Comparison of ENCODE assay signal across 8 cellular contexts in the genomic region with DNA sequence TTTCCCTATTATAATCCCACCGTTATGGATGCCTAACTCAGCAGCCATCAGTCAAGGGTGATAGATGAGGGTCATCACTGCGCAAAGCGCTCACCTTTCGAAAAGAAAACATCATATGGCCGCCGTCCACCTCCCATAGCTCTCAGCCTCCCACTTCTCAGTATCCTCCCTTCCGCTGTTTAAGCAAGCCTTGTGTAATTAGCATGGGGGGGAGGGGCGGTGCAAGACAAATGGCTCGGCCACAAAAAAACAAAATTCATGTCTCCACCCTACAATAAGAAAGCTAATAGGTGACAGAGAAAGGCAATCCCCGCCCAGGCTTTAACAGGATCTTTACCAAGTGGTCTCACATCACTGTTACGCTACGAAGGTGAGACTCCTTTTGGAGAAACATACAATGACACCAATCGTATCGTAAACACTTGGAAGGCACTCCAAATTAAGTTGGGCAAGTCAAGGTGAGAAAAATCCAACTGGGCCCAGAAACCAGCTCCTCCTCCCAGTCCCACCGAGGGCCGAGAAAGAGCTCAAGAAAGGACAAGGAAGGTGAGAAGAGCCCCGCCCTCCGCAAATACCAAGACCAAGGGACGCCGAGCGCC. TPM values are rescaled to one million over a fixed set of nuclear protein-coding genes. Genes with fewer than 3 reads are reported as not detected.
A peak's percentile ranks its signal among the peaks of the same experiment; 100 is the strongest.
DNase-seq lines count a peak whose midpoint lies in the region; FAIRE-seq and TF ChIP-seq lines count a peak whose summit lies in the region.

No MANE protein-coding gene starts in this region.

- peak overlapping the region; percentile 99 for H3K27ac ChIP-seq in brain microvascular endothelial cell
- peak overlapping the region; percentile 98 for H3K27ac ChIP-seq in keratinocyte (ENCODE audit: control insufficient read depth, insufficient read depth, low read length)

- TF ChIP-seq CTCF in GM12865 (IDR thresholded peaks at IDR 0.05; ENCODE audit: insufficient read depth, low read depth, low read length, missing control alignments) = no peak
- no peak for TF ChIP-seq CTCF in brain microvascular endothelial cell (IDR thresholded peaks at IDR 0.05; ENCODE audit: low read depth, low read length, missing control alignments)
- no peak for TF ChIP-seq CTCF in keratinocyte (optimal IDR thresholded peaks at IDR 0.05 in 1 of 3, IDR thresholded peaks at IDR 0.05 in 1 of 3, conservative IDR thresholded peaks at IDR 0.05 in 1 of 3; ENCODE audit: extremely low read depth in 1 of 3, insufficient read depth in 2 of 3, low read length in 3 of 3)

- in situ Hi-C loops in brain microvascular endothelial cell (cut with HindIII; ENCODE audit: low pct_ligation_motif_present, low sequenced_read_pairs) = no loop called here

- FAIRE-seq in keratinocyte (lab: Jason Lieb, UNC) = no peak

- peak; percentile 82 for DNase-seq in GM12865 (ENCODE audit: low read depth)
- DNase-seq in KG1 (lab: John Stamatoyannopoulos, UW) = peak; percentile 57
- DNase-seq in T-helper 9 cell = peak; percentile 68
- DNase-seq in brain microvascular endothelial cell = no peak
- DNase-seq in keratinocyte (ENCODE audit: low read depth, low spot score) = no peak
- DNase-seq in stimulated activated CD4-positive, alpha-beta T cell treated with anti-CD3 and anti-CD28 coated beads, Interleukin-2, amount 100 ng/mL, for 4 hours (ENCODE audit: low read depth) = peak; percentile 43
- no peak for DNase-seq in NCI-H1092 (lab: John Stamatoyannopoulos, UW)
- no peak for DNase-seq in 8988T

- peaks cover 28% of the 10 kb centered on the region for H3K4me1 ChIP-seq in keratinocyte (ENCODE audit: control insufficient read depth, extremely low read depth, insufficient read depth, low read length)

- peaks cover 49% of the 10 kb centered on the region for H3K36me3 ChIP-seq in brain microvascular endothelial cell (replicated peaks)
- peaks cover 14 to 35% of the 10 kb centered on the region in 2 experiments for H3K36me3 ChIP-seq in keratinocyte (ENCODE audit: control insufficient read depth in 2 of 2, extremely low read depth in 1 of 2, insufficient read depth in 2 of 2, low read length in 2 of 2)

- H2AFZ ChIP-seq in keratinocyte (ENCODE audit: control insufficient read depth, low read length) = no peak overlapping the region

- peaks cover 57% of the 10 kb centered on the region for H3K79me2 ChIP-seq in keratinocyte (ENCODE audit: control insufficient read depth, insufficient read depth, low read length)

- no peaks in the 10 kb centered on the region for H3K27me3 ChIP-seq in brain microvascular endothelial cell (replicated peaks)
- no peaks in the 10 kb centered on the region for H3K27me3 ChIP-seq in keratinocyte (ENCODE audit: control insufficient read depth, extremely low read depth, insufficient read depth, low read length)

- no peaks in the 10 kb centered on the region for H3K9me1 ChIP-seq in keratinocyte (ENCODE audit: control insufficient read depth, extremely low read depth, insufficient read depth, low read length)

- peak overlapping the region; percentile 84 for H3K4me3 ChIP-seq in GM12865 (ENCODE audit: low read depth, low read length)
- peak overlapping the region; percentile 97 for H3K4me3 ChIP-seq in brain microvascular endothelial cell (ENCODE audit: low read depth, low read length)
- H3K4me3 ChIP-seq in keratinocyte (ENCODE audit: control insufficient read depth in 2 of 3, extremely low read depth in 1 of 3, insufficient read depth in 2 of 3, low read depth in 1 of 3, low read length in 3 of 3) = peak overlapping the region; percentile 75 to 97 (median 96)

- dilution Hi-C loops in keratinocyte (cut with MboI; ENCODE audit: extremely low pct_ligation_motif_present, low sequenced_read_pairs) = no loop called here

- H4K20me1 ChIP-seq in keratinocyte (ENCODE audit: control insufficient read depth, extremely low read depth, insufficient read depth, low read length) = peaks cover 36% of the 10 kb centered on the region

- H3K9me3 ChIP-seq in keratinocyte (ENCODE audit: control insufficient read depth, low read depth, low read length) = no peaks in the 10 kb centered on the region

- H3K9ac ChIP-seq in keratinocyte (ENCODE audit: control insufficient read depth, extremely low read depth, insufficient read depth, low read length) = peak overlapping the region; percentile 96

- H3K4me2 ChIP-seq in keratinocyte (ENCODE audit: control insufficient read depth, extremely low read depth, insufficient read depth, low read depth, low read length) = peak overlapping the region; percentile 98

RNA-seq across cellular contexts. Expression of a gene that starts 0.6 kb away (rescaled TPM):
- polyA plus RNA-seq in keratinocyte = 270 to 540 TPM (median 314 TPM) in 3 replicates
- 131 TPM for polyA plus RNA-seq in keratinocyte (2011; ENCODE audit: low read depth)
- polyA plus RNA-seq in keratinocyte (2011; cell fraction: cytosol; rRNA removed) = 156 and 228 TPM in 2 replicates
- polyA plus RNA-seq in keratinocyte (2011; cell fraction: nucleus; rRNA removed) = 643 and 658 TPM in 2 replicates
- 172 and 266 TPM in 2 replicates for polyA plus RNA-seq in keratinocyte (2012; ENCODE audit: low replicate concordance)
- polyA minus RNA-seq in keratinocyte = 432 to 600 TPM (median 568 TPM) in 3 replicates
- 229 TPM for polyA minus RNA-seq in keratinocyte (2011; cell fraction: cytosol; rRNA and poly(A)+ RNA removed)
- polyA minus RNA-seq in keratinocyte (2011; cell fraction: nucleus; rRNA and poly(A)+ RNA removed) = 190 and 275 TPM in 2 replicates

RNA-seq across cellular contexts. Expression of a gene that starts 5.2 kb away (rescaled TPM):
- polyA plus RNA-seq in keratinocyte = 0.46 to 1.3 TPM (median 0.94 TPM) in 3 replicates
- polyA plus RNA-seq in keratinocyte (2011; ENCODE audit: low read depth) = not detected
- polyA plus RNA-seq in keratinocyte (2011; cell fraction: cytosol; rRNA removed) = 0.36 and 0.58 TPM in 2 replicates
- polyA plus RNA-seq in keratinocyte (2011; cell fraction: nucleus; rRNA removed) = 1.5 and 2.2 TPM in 2 replicates
- polyA plus RNA-seq in keratinocyte (2012; ENCODE audit: low replicate concordance) = 0.36 and 0.48 TPM in 2 replicates
- 0.53 to 2.9 TPM in 2 of 3 replicates, not detected in the other for polyA minus RNA-seq in keratinocyte
- not detected for polyA minus RNA-seq in keratinocyte (2011; cell fraction: cytosol; rRNA and poly(A)+ RNA removed)
- polyA minus RNA-seq in keratinocyte (2011; cell fraction: nucleus; rRNA and poly(A)+ RNA removed) = not detected in 2 replicates

RNA-seq across cellular contexts. Expression of a gene that starts 6.2 kb away (rescaled TPM):
- polyA plus RNA-seq in keratinocyte = 4.8 to 8.9 TPM (median 7.2 TPM) in 3 replicates
- polyA plus RNA-seq in keratinocyte (2011; ENCODE audit: low read depth) = 3.9 TPM
- 4.1 and 11.0 TPM in 2 replicates for polyA plus RNA-seq in keratinocyte (2011; cell fraction: cytosol; rRNA removed)
- 5.9 and 10.3 TPM in 2 replicates for polyA plus RNA-seq in keratinocyte (2011; cell fraction: nucleus; rRNA removed)
- polyA plus RNA-seq in keratinocyte (2012; ENCODE audit: low replicate concordance) = 11.1 and 11.7 TPM in 2 replicates
- polyA minus RNA-seq in keratinocyte = 1.2 to 6.2 TPM (median 2.1 TPM) in 3 replicates
- polyA minus RNA-seq in keratinocyte (2011; cell fraction: cytosol; rRNA and poly(A)+ RNA removed) = 15.3 TPM
- 5.4 and 6.5 TPM in 2 replicates for polyA minus RNA-seq in keratinocyte (2011; cell fraction: nucleus; rRNA and poly(A)+ RNA removed)

RNA-seq across cellular contexts. Expression of a gene that starts 12.4 kb away (rescaled TPM):
- not detected in 3 replicates for polyA plus RNA-seq in keratinocyte
- polyA plus RNA-seq in keratinocyte (2011; ENCODE audit: low read depth) = not detected
- polyA plus RNA-seq in keratinocyte (2011; cell fraction: cytosol; rRNA removed) = not detected in 2 replicates
- polyA plus RNA-seq in keratinocyte (2011; cell fraction: nucleus; rRNA removed) = not detected in 2 replicates
- not detected in 2 replicates for polyA plus RNA-seq in keratinocyte (2012; ENCODE audit: low replicate concordance)
- not detected in 3 replicates for polyA minus RNA-seq in keratinocyte
- not detected for polyA minus RNA-seq in keratinocyte (2011; cell fraction: cytosol; rRNA and poly(A)+ RNA removed)
- polyA minus RNA-seq in keratinocyte (2011; cell fraction: nucleus; rRNA and poly(A)+ RNA removed) = not detected in 2 replicates

RNA-seq across cellular contexts. Expression of a gene that starts 30.9 kb away (rescaled TPM):
- polyA plus RNA-seq in keratinocyte = 0.04 TPM in 1 of 3 replicates, not detected in the others
- 0.32 TPM for polyA plus RNA-seq in keratinocyte (2011; ENCODE audit: low read depth)
- polyA plus RNA-seq in keratinocyte (2011; cell fraction: cytosol; rRNA removed) = not detected in 2 replicates
- polyA plus RNA-seq in keratinocyte (2011; cell fraction: nucleus; rRNA removed) = not detected in 2 replicates
- polyA plus RNA-seq in keratinocyte (2012; ENCODE audit: low replicate concordance) = 0.23 TPM in 1 of 2 replicates, not detected in the other
- polyA minus RNA-seq in keratinocyte = not detected in 3 replicates
- polyA minus RNA-seq in keratinocyte (2011; cell fraction: cytosol; rRNA and poly(A)+ RNA removed) = not detected
- polyA minus RNA-seq in keratinocyte (2011; cell fraction: nucleus; rRNA and poly(A)+ RNA removed) = not detected in 2 replicates

Comparison
In these comparisons a context has a peak if more than half of its experiments do, and no peak if none do; other contexts are left out.
1. DNase-seq: peak in GM12865 (single experiment), KG1 (single experiment), T-helper 9 cell (single experiment) and stimulated activated CD4-positive, alpha-beta T cell treated with anti-CD3 and anti-CD28 coated beads, Interleukin-2, amount 100 ng/mL, for 4 hours (single experiment); none in brain microvascular endothelial cell (single experiment), keratinocyte (single experiment), NCI-H1092 (single experiment) and 8988T (single experiment).
2. Peak in every context shown above with its lines, with median percentiles within 50 percentile points of each other: H3K4me3 ChIP-seq.